ENCODE assay signal across 8 cellular contexts in genomic region chr15:75299311-75299688, GRCh38. TPM values are rescaled to one million over a fixed set of nuclear protein-coding genes. Genes with fewer than 3 reads are reported as not detected.
A peak's percentile ranks its signal among the peaks of the same experiment; 100 is the strongest.
DNase-seq lines count a peak whose midpoint lies in the region; ATAC-seq, FAIRE-seq and TF ChIP-seq lines count a peak whose summit lies in the region.
"Not testable (repeated sequence)": the region's sequence is repeated elsewhere in the genome, so short reads cannot be mapped to it uniquely, and the experiment has no call there.

No MANE protein-coding gene starts in this region.

- H3K4me3 ChIP-seq in DND-41 (ENCODE audit: low read depth in 1 of 2, low read length in 2 of 2); choroid plexus epithelial cell (ENCODE audit: low read depth, low read length); kidney (ENCODE audit: low read length in 2 of 2); sigmoid colon: not testable (repeated sequence)

- not testable (repeated sequence) for H3K27ac ChIP-seq in DND-41 (ENCODE audit: low read length); kidney (ENCODE audit: low read depth in 2 of 2, low read length in 2 of 2); sigmoid colon

- DNase-seq in DND-41: peak; percentile 55
- DNase-seq in T-helper 22 cell (ENCODE audit: low read depth): peak; percentile 23
- DNase-seq in activated T-cell treated with anti-CD3 and anti-CD28 coated beads, Interleukin-2, amount 50 U/mL, for 4 hours: peak; percentile 58
- DNase-seq in choroid plexus epithelial cell (ENCODE audit: low read depth); kidney: not testable (repeated sequence)
- DNase-seq in sigmoid colon: peak; percentile 71

- H3K27me3 ChIP-seq in DND-41 (ENCODE audit: insufficient read depth, low read length, poor library complexity); sigmoid colon: not testable (repeated sequence)

- H3K9me3 ChIP-seq in DND-41 (ENCODE audit: insufficient read depth, low read length, severe bottlenecking); kidney (ENCODE audit: control insufficient read depth in 1 of 2, low read length in 2 of 2); sigmoid colon: not testable (repeated sequence)

- not testable (repeated sequence) for H3K9ac ChIP-seq in DND-41 (ENCODE audit: low read depth, low read length); kidney (ENCODE audit: low read length in 2 of 2)

- peaks cover 10% of the 10 kb centered on the region for H3K27me3 Mint-ChIP-seq in activated T-cell treated with anti-CD3 and anti-CD28 coated beads, Interleukin-2, amount 50 U/mL, for 4 hours (ENCODE audit: low read depth)
- H3K27me3 Mint-ChIP-seq in stimulated activated memory B cell treated with anti-CD40 and anti-IgM and Interleukin-4, amounts not matched to agents 10 μg/mL and 1 μg/mL and 100 μg/mL, for 72 hours: peaks cover 26% of the 10 kb centered on the region

- not testable (repeated sequence) for TF ChIP-seq POLR2A in sigmoid colon (IDR thresholded peaks at IDR 0.05)

- H3K36me3 Mint-ChIP-seq in activated T-cell treated with anti-CD3 and anti-CD28 coated beads, Interleukin-2, amount 50 U/mL, for 4 hours (ENCODE audit: insufficient read depth); stimulated activated memory B cell treated with anti-CD40 and anti-IgM and Interleukin-4, amounts not matched to agents 10 μg/mL and 1 μg/mL and 100 μg/mL, for 72 hours: not testable (repeated sequence)

- H3K79me2 ChIP-seq in DND-41 (ENCODE audit: insufficient read depth, low read length): not testable (repeated sequence)

- H3K4me2 ChIP-seq in DND-41 (ENCODE audit: insufficient read depth, low read length): not testable (repeated sequence)

- H3K27ac Mint-ChIP-seq in stimulated activated memory B cell treated with anti-CD40 and anti-IgM and Interleukin-4, amounts not matched to agents 10 μg/mL and 1 μg/mL and 100 μg/mL, for 72 hours: not testable (repeated sequence)

- ATAC-seq in DND-41 (ENCODE audit: insufficient read depth, low read depth) (peak; percentile 71), HG02642 (IDR thresholded peaks at IDR 0.05; ENCODE audit: poor library complexity, unreplicated experiment) (peak; percentile 72)
- ATAC-seq in activated T-cell treated with anti-CD3 and anti-CD28 coated beads, Interleukin-2, amount 50 U/mL, for 4 hours: peak; percentile 93 to 94
- ATAC-seq in stimulated activated memory B cell treated with anti-CD40 and anti-IgM and Interleukin-4, amounts not matched to agents 10 μg/mL and 1 μg/mL and 100 μg/mL, for 72 hours: peak; percentile 87

- H2AFZ ChIP-seq in DND-41 (ENCODE audit: low read depth, low read length): not testable (repeated sequence)

- intact Hi-C loops in kidney (cut with DNase I); sigmoid colon (cut with DNase I): not testable (repeated sequence)

- TF ChIP-seq EP300 in sigmoid colon (IDR thresholded peaks at IDR 0.05): not testable (repeated sequence)

- 16 to 20% methylated on average over 6 of the region's 6 CpGs for WGBS in sigmoid colon, 2 donors

- H3K4me1 Mint-ChIP-seq in activated T-cell treated with anti-CD3 and anti-CD28 coated beads, Interleukin-2, amount 50 U/mL, for 4 hours (ENCODE audit: low read depth); stimulated activated memory B cell treated with anti-CD40 and anti-IgM and Interleukin-4, amounts not matched to agents 10 μg/mL and 1 μg/mL and 100 μg/mL, for 72 hours: not testable (repeated sequence)

- H3K9me3 Mint-ChIP-seq in activated T-cell treated with anti-CD3 and anti-CD28 coated beads, Interleukin-2, amount 50 U/mL, for 4 hours; stimulated activated memory B cell treated with anti-CD40 and anti-IgM and Interleukin-4, amounts not matched to agents 10 μg/mL and 1 μg/mL and 100 μg/mL, for 72 hours: not testable (repeated sequence)

- FAIRE-seq in kidney (lab: Jason Lieb, UNC): not testable (repeated sequence)

- not testable (repeated sequence) for H3K36me3 ChIP-seq in DND-41 (ENCODE audit: insufficient read depth, low read length); kidney (ENCODE audit: control insufficient read depth in 1 of 2, insufficient read depth in 2 of 2, low read length in 2 of 2); sigmoid colon

- not testable (repeated sequence) for H3K4me3 Mint-ChIP-seq in activated T-cell treated with anti-CD3 and anti-CD28 coated beads, Interleukin-2, amount 50 U/mL, for 4 hours; stimulated activated memory B cell treated with anti-CD40 and anti-IgM and Interleukin-4, amounts not matched to agents 10 μg/mL and 1 μg/mL and 100 μg/mL, for 72 hours

- peak; percentile 48 for TF ChIP-seq CTCF in DND-41 (IDR thresholded peaks at IDR 0.05; ENCODE audit: borderline replicate concordance, extremely low read depth, low read length, poor library complexity, severe bottlenecking)
- TF ChIP-seq CTCF in choroid plexus epithelial cell (conservative IDR thresholded peaks at IDR 0.05; ENCODE audit: low read depth, low read length): peak; percentile 43
- TF ChIP-seq CTCF in kidney (IDR thresholded peaks at IDR 0.05; ENCODE audit: borderline replicate concordance, extremely low read depth, insufficient read depth): peak; percentile 27
- peak in 2 of 4 experiments; percentile 26 to 53 for TF ChIP-seq CTCF in sigmoid colon (IDR thresholded peaks at IDR 0.05)

- not testable (repeated sequence) for H3K4me1 ChIP-seq in DND-41 (ENCODE audit: insufficient read depth, low read length); kidney (ENCODE audit: control insufficient read depth in 1 of 2, insufficient read depth in 1 of 2, low read depth in 1 of 2, low read length in 2 of 2); sigmoid colon

- H4K20me1 ChIP-seq in DND-41 (ENCODE audit: insufficient read depth, low read length): not testable (repeated sequence)

RNA-seq across cellular contexts. Expression of gene GOLGA6D, which starts 16.7 kb away (rescaled TPM):
- total RNA-seq in activated T-cell treated with anti-CD3 and anti-CD28 coated beads, Interleukin-2, amount 50 U/mL, for 4 hours: not detected
- total RNA-seq in kidney (not detected), sigmoid colon (not detected)
- polyA plus RNA-seq in kidney (ENCODE audit: insufficient read depth, low read depth, low replicate concordance) (not detected), sigmoid colon (not detected)

RNA-seq across cellular contexts. Expression of gene COMMD4, which starts 36.6 kb away (rescaled TPM):
- total RNA-seq in activated T-cell treated with anti-CD3 and anti-CD28 coated beads, Interleukin-2, amount 50 U/mL, for 4 hours: 10 to 100 TPM; 78.3 to 84.4 (median 79.9) TPM
- total RNA-seq in kidney: 67.6 TPM
- polyA plus RNA-seq in kidney (ENCODE audit: insufficient read depth, low read depth, low replicate concordance): 162 TPM
- total RNA-seq in sigmoid colon: 10 to 100 TPM; 37.8 to 54.3 (median 49.3) TPM
- polyA plus RNA-seq in sigmoid colon: 100 to 1,000 TPM in 1 of 3 donors, 10 to 100 TPM in 2; 87.9 to 115 (median 98.5) TPM

RNA-seq across cellular contexts. Expression of gene GOLGA6C, which starts 41.2 kb away (rescaled TPM):
- not detected for total RNA-seq in activated T-cell treated with anti-CD3 and anti-CD28 coated beads, Interleukin-2, amount 50 U/mL, for 4 hours
- not detected for total RNA-seq in kidney
- not detected for polyA plus RNA-seq in kidney (ENCODE audit: insufficient read depth, low read depth, low replicate concordance)
- total RNA-seq in sigmoid colon: under 1 TPM in 1 of 4 donors, not detected in 3; 0.33 TPM
- not detected for polyA plus RNA-seq in sigmoid colon

RNA-seq across cellular contexts. Expression of gene NEIL1, which starts 47.5 kb away (rescaled TPM):
- 1 to 10 TPM in 2 of 3 donors, under 1 TPM in 1; 0.79 to 2.1 (median 2.1) TPM for total RNA-seq in activated T-cell treated with anti-CD3 and anti-CD28 coated beads, Interleukin-2, amount 50 U/mL, for 4 hours
- total RNA-seq in kidney: 42.9 TPM
- 22.6 TPM for polyA plus RNA-seq in kidney (ENCODE audit: insufficient read depth, low read depth, low replicate concordance)
- total RNA-seq in sigmoid colon: 10 to 100 TPM; 17.5 to 51.5 (median 34.9) TPM
- polyA plus RNA-seq in sigmoid colon: 10 to 100 TPM in 1 of 3 donors, 1 to 10 TPM in 2; 5.4 to 31.1 (median 6.5) TPM
